ENCODE assay signal across 16 cellular contexts in genomic region chr10:75598998-75599397, GRCh38.
DNase-seq lines count a peak whose midpoint lies in the region; TF ChIP-seq lines count a peak whose summit lies in the region.
"Had no signal": no experiment of that assay in that cellular context is flagged by ENCODE, and none has a peak within 500 bp of the region (broad histone marks: within the 10 kb centered on the region; RNA-seq: fewer than 3 reads in every experiment).

No MANE protein-coding gene starts in this region.

- H3K27ac ChIP-seq in HEK293 (ENCODE audit: extremely low read depth, low read depth, low read length) (no peak overlapping the region), parathyroid adenoma (no peak overlapping the region)
- H3K27ac ChIP-seq: 22Rv1, A549, C4-2B had no signal

- H3K9me3 ChIP-seq in HEK293 (ENCODE audit: control insufficient read depth, insufficient read depth, low read depth, low read length) (no peaks in the 10 kb centered on the region), parathyroid adenoma (ENCODE audit: control insufficient read depth, low read length) (no peaks in the 10 kb centered on the region)
- H3K9me3 ChIP-seq: A549, Caco-2 had no signal

- H3K27me3 ChIP-seq in parathyroid adenoma (ENCODE audit: control insufficient read depth, insufficient read depth, low read length), result no peaks in the 10 kb centered on the region

- peak in 2 of 3 experiments; percentile 29 to 76 for DNase-seq in NCI-H1417 (lab: John Stamatoyannopoulos, UW)
- DNase-seq in NCI-H1417 treated with DMSO at 0.1 percent for 48 hours (lab: John Stamatoyannopoulos, UW), result no peak
- peak; percentile 24 for DNase-seq in left kidney (ENCODE audit: low read depth, low spot score)
- DNase-seq in activated gamma-delta T cell (lab: John Stamatoyannopoulos, UW), result no peak
- DNase-seq in NCI-H446 (lab: John Stamatoyannopoulos, UW), result no peak
- DNase-seq in stimulated activated CD4-positive, alpha-beta T cell treated with anti-CD3 and anti-CD28 coated beads, Interleukin-4, amount 100 ng/mL, for 24 hours, result no peak
- DNase-seq: AML-193; Caco-2; CD4-positive, alpha-beta T cell; HCEC 1CT had no signal

- H3K36me3 ChIP-seq in HEK293 (ENCODE audit: control insufficient read depth in 2 of 2, insufficient read depth in 1 of 2, low read length in 2 of 2), result no peaks in the 10 kb centered on the region
- no peaks in the 10 kb centered on the region for H3K36me3 ChIP-seq in parathyroid adenoma (ENCODE audit: control insufficient read depth, insufficient read depth, low read length)

- POLR2A ChIA-PET in HEK293 (lab: Yijun Ruan, JAX), result no interaction called here

- no peak overlapping the region for H3K9ac ChIP-seq in parathyroid adenoma

- H3K4me1 ChIP-seq in HEK293 (ENCODE audit: control insufficient read depth, insufficient read depth, low read length) (peaks cover 15% of the 10 kb centered on the region), parathyroid adenoma (no peaks in the 10 kb centered on the region)
- H3K4me1 ChIP-seq: A549, Caco-2 had no signal

- H3K4me3 ChIP-seq in HEK293 (ENCODE audit: low read depth, low read length) (no peak overlapping the region), parathyroid adenoma (ENCODE audit: low read depth, low read length) (no peak overlapping the region)
- H3K4me3 ChIP-seq: A549, GM23338 had no signal

- TF ChIP-seq CTCF in HEK293 (tag by site-specific recombination; IDR thresholded peaks at IDR 0.05) (no peak), parathyroid adenoma (IDR thresholded peaks at IDR 0.05) (no peak)

- peak overlapping the region; percentile 59 for H3K4me2 ChIP-seq in parathyroid adenoma (ENCODE audit: low read length)
- H3K4me2 ChIP-seq: A549, GM23338 had no signal

- H3K79me2 ChIP-seq in parathyroid adenoma, result no peaks in the 10 kb centered on the region

- CTCF ChIA-PET in HEK293 (lab: Yijun Ruan, JAX), result no interaction called here

- H2AFZ ChIP-seq in parathyroid adenoma, result no peak overlapping the region
- H2AFZ ChIP-seq: GM23338 had no signal

TF ChIP-seq in HEK293, 187 proteins besides CTCF, POLR2A, EP300 and RAD21:
- TF ChIP-seq ZNF549 (tag by site-specific recombination; IDR thresholded peaks at IDR 0.05) (peak; percentile 69), OVOL3 (tag by site-specific recombination; IDR thresholded peaks at IDR 0.05) (no peak)

Comparison
In these comparisons a context has a peak if more than half of its experiments do, and no peak if none do; other contexts are left out.
1. DNase-seq: peak in NCI-H1417 (2 of 3) and left kidney (single experiment); none in NCI-H1417 treated with DMSO at 0.1 percent for 48 hours (single experiment), activated gamma-delta T cell (single experiment), NCI-H446 (0 of 2) and stimulated activated CD4-positive, alpha-beta T cell treated with anti-CD3 and anti-CD28 coated beads, Interleukin-4, amount 100 ng/mL, for 24 hours (single experiment).